Comparison of ENCODE assay signal across 10 cellular contexts in genomic region chr16:85752511-85753420, GRCh38. TPM values are rescaled to one million over a fixed set of nuclear protein-coding genes. Genes with fewer than 3 reads are reported as not detected.
A peak's percentile ranks its signal among the peaks of the same experiment; 100 is the strongest.
DNase-seq lines count a peak whose midpoint lies in the region; ATAC-seq and TF ChIP-seq lines count a peak whose summit lies in the region.
"Had no signal": no experiment of that assay in that cellular context is flagged by ENCODE, and none has a peak within 500 bp of the region (broad histone marks: within the 10 kb centered on the region; RNA-seq: fewer than 3 reads in every experiment).

No MANE protein-coding gene starts in this region.

- H3K4me3 ChIP-seq in uterus: no peak overlapping the region

- H3K27me3 ChIP-seq in uterus: peaks cover 0 to 10% of the 10 kb centered on the region in 2 donors

- no peaks in the 10 kb centered on the region for H3K36me3 ChIP-seq in uterus

- no peak for TF ChIP-seq POLR2A in uterus (IDR thresholded peaks at IDR 0.05)

- H3K4me1 ChIP-seq in uterus: peaks cover 0 to 12% of the 10 kb centered on the region in 2 donors

- peak; percentile 54 for ATAC-seq in left ventricle myocardium superior
- ATAC-seq in activated CD4-positive, CD25-positive, alpha-beta regulatory T cell treated with anti-CD3 and anti-CD28 coated beads, Interleukin-2, amount 50 U/mL, for 24 hours: no peak

- no peak overlapping the region for H3K27ac ChIP-seq in uterus

- DNase-seq in SHP77 (lab: John Stamatoyannopoulos, UW): peak; percentile 44 to 52
- no peak for DNase-seq in SHP77 treated with DMSO at 0.1 percent for 48 hours (lab: John Stamatoyannopoulos, UW)
- DNase-seq in RPMI8226: peak; percentile 79
- DNase-seq in left ventricle myocardium superior: no peak
- peak; percentile 52 to 57 for DNase-seq in uterus
- no peak for DNase-seq in amygdala (lab: John Stamatoyannopoulos, UW)
- no peak for DNase-seq in NK-92 treated with Interleukin-12 subunit alpha and Interleukin-12 subunit beta, amount 100 ng/mL, for 24 hours (lab: John Stamatoyannopoulos, UW)
- DNase-seq: CD8-positive, alpha-beta memory T cell; effector CD4-positive, alpha-beta T cell had no signal

- no peaks in the 10 kb centered on the region for H3K9me3 ChIP-seq in uterus

- intact Hi-C loops in left ventricle myocardium superior (cut with micrococcal nuclease): no loop called here
- intact Hi-C loops in uterus (cut with DNase I; ENCODE audit: low total_unique reads): no loop called here

- peak in 1 of 4 experiments; percentile 25 for TF ChIP-seq CTCF in uterus (IDR thresholded peaks at IDR 0.05)

RNA-seq across cellular contexts. Expression of gene C16orf74, which starts 1.9 kb away (rescaled TPM):
- total RNA-seq in left ventricle myocardium superior: 1.7 TPM
- total RNA-seq in uterus: 1 to 10 TPM in 2 of 4 donors, not detected in 2; 2.5 to 6.4 TPM

RNA-seq across cellular contexts. Expression of gene EMC8, which starts 46.6 kb away (rescaled TPM):
- total RNA-seq in left ventricle myocardium superior (25.4 TPM), uterus (10 to 100 TPM; 11.8 to 26.6 (median 16.7) TPM)

RNA-seq across cellular contexts. Expression of gene COX4I1, which starts 46.7 kb away (rescaled TPM):
- total RNA-seq in left ventricle myocardium superior: 2,116 TPM
- 100 to 1,000 TPM; 199 to 836 (median 287) TPM for total RNA-seq in uterus

Comparison
In these comparisons a context has a peak if more than half of its experiments do, and no peak if none do; other contexts are left out.
1. DNase-seq: peak in SHP77 (2 of 2), RPMI8226 (single experiment) and uterus (2 of 2); none in SHP77 treated with DMSO at 0.1 percent for 48 hours (single experiment), left ventricle myocardium superior (single experiment), amygdala (0 of 56) and NK-92 treated with Interleukin-12 subunit alpha and Interleukin-12 subunit beta, amount 100 ng/mL, for 24 hours (single experiment).